8 cellular contexts compared by ENCODE assay signal in the genomic region with DNA sequence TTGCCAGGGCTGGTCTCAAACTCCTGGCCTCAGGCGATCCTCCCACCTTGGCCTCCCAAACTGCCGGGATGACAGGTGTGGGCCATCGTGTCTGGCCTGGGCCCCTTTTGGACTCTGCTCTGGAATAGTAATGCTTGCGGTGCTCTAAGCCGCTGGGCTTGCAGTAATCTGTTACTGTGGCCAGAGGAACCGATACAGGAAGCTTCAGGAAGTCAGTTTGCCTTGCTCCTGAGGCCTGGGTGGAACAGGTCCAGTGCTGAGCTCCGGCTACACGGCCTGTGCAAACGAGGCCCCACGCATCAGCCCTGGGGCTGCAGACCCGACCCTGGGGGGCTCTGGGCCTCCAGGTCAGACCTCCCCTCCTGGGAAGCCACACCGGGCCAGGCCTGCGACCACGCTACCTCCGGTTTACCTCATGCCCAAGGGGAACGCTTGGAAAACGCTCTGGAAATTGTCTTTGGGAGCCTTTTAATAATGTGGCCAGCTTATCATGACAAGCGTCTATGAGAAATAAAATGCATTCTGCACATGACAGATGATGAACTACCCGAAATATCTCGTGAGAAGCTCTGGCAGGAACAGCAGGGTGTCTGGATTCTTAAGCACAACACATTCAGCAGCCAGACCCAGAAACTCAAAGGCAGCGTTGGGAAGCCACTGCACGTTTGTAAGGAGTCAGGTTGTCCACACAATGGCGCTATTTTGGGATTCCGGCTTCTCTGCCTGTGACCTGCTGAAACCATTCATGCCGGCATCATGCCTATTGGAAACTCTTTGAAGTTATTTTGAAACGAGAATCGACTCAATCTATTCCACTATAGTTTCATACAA.
DNase-seq lines count a peak whose midpoint lies in the region; ATAC-seq and TF ChIP-seq lines count a peak whose summit lies in the region.

No MANE protein-coding gene starts in this region.

- peak; percentile 42 for TF ChIP-seq POLR2A in GM19193 (IDR thresholded peaks at IDR 0.05; ENCODE audit: extremely low read depth, insufficient read depth, insufficient read length)

- ATAC-seq in GM19463 (IDR thresholded peaks at IDR 0.05; ENCODE audit: unreplicated experiment) (no peak), HG02938 (IDR thresholded peaks at IDR 0.05; ENCODE audit: unreplicated experiment) (no peak)
- no peak for ATAC-seq in stimulated activated naive CD8-positive, alpha-beta T cell treated with anti-CD3 and anti-CD28 coated beads, Interleukin-15, amount 100 ng/mL, for 72 hours

- H3K27ac Mint-ChIP-seq in stimulated activated naive CD8-positive, alpha-beta T cell treated with anti-CD3 and anti-CD28 coated beads, Interleukin-15, amount 100 ng/mL, for 72 hours = peak overlapping the region in 1 of 2 donors; percentile 57

- peak overlapping the region in 1 of 2 donors; percentile 32 for H3K4me3 Mint-ChIP-seq in stimulated activated naive CD8-positive, alpha-beta T cell treated with anti-CD3 and anti-CD28 coated beads, Interleukin-15, amount 100 ng/mL, for 72 hours

- H3K27me3 Mint-ChIP-seq in stimulated activated naive CD8-positive, alpha-beta T cell treated with anti-CD3 and anti-CD28 coated beads, Interleukin-15, amount 100 ng/mL, for 72 hours = peaks cover 9% of the 10 kb centered on the region

- H3K4me1 Mint-ChIP-seq in stimulated activated naive CD8-positive, alpha-beta T cell treated with anti-CD3 and anti-CD28 coated beads, Interleukin-15, amount 100 ng/mL, for 72 hours = peaks cover 35% of the 10 kb centered on the region

- peak; percentile 9 for TF ChIP-seq CTCF in foreskin fibroblast (IDR thresholded peaks at IDR 0.05; ENCODE audit: low read depth, low read length)

- H3K9me3 Mint-ChIP-seq in stimulated activated naive CD8-positive, alpha-beta T cell treated with anti-CD3 and anti-CD28 coated beads, Interleukin-15, amount 100 ng/mL, for 72 hours = no peaks in the 10 kb centered on the region

- H3K4me3 ChIP-seq in foreskin fibroblast (ENCODE audit: low read depth in 1 of 2, low read length in 2 of 2) = no peak overlapping the region

- DNase-seq in SIG-M5 (lab: John Stamatoyannopoulos, UW) (peak; percentile 27), foreskin fibroblast (peak in 1 of 2 donors; percentile 55), pons (ENCODE audit: low spot score) (peak; percentile 73), NCI-H446 (lab: John Stamatoyannopoulos, UW) (no peak)
- no peak for DNase-seq in stimulated activated naive CD8-positive, alpha-beta T cell treated with anti-CD3 and anti-CD28 coated beads, Interleukin-15, amount 100 ng/mL, for 72 hours

Comparison
In these comparisons a context has a peak if more than half of its experiments do, and no peak if none do; other contexts are left out.
1. DNase-seq: peak in SIG-M5 (single experiment) and pons (single experiment); none in NCI-H446 (0 of 2) and stimulated activated naive CD8-positive, alpha-beta T cell treated with anti-CD3 and anti-CD28 coated beads, Interleukin-15, amount 100 ng/mL, for 72 hours (0 of 2).